In the genomic region with DNA sequence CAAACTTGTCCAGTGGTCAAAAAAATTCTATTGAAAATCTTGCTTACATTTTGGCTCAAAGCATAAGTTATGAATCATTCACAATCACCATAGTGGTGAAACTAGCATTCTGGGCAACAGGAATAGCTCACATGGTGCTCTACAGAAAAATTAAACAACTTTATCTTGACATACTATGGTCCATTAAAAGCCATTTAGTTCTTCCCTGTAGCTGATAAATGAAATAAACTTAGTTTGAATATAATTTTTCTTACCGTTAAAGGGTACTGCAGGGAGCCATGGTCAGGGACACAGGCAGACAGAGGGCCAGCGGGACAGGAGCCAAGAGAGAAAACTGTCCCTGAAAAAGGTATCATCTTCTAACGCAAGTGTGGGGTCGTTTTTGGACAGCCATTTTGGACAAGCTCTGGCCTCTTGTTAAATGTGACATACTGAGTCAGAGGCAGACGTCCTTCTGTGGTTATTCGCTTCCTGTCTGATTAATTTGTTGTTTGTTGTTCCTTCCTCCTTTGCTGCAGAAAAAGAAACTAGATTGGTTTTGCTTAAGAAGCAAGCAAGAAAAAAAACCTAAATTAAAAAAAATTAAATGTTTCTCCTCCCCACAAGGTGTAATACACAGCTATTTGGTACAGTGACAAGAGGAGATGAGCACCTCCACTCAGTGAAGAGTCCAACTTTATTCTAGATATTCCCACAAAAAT, we compare ENCODE assay signal across 1 cellular context.
TF ChIP-seq lines count a peak whose summit lies in the region.

A gene with protein sequence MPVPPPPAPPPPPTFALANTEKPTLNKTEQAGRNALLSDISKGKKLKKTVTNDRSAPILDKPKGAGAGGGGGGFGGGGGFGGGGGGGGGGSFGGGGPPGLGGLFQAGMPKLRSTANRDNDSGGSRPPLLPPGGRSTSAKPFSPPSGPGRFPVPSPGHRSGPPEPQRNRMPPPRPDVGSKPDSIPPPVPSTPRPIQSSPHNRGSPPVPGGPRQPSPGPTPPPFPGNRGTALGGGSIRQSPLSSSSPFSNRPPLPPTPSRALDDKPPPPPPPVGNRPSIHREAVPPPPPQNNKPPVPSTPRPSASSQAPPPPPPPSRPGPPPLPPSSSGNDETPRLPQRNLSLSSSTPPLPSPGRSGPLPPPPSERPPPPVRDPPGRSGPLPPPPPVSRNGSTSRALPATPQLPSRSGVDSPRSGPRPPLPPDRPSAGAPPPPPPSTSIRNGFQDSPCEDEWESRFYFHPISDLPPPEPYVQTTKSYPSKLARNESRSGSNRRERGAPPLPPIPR (minus strand): TSS at position 458 of the 701 bp plus-strand sequence. CDS start 12,231 bp downstream, outside the sequence.

TF ChIP-seq in K562, 482 proteins besides CTCF, POLR2A, EP300 and RAD21 (continued from another document):
- TF ChIP-seq, protein P1, sequence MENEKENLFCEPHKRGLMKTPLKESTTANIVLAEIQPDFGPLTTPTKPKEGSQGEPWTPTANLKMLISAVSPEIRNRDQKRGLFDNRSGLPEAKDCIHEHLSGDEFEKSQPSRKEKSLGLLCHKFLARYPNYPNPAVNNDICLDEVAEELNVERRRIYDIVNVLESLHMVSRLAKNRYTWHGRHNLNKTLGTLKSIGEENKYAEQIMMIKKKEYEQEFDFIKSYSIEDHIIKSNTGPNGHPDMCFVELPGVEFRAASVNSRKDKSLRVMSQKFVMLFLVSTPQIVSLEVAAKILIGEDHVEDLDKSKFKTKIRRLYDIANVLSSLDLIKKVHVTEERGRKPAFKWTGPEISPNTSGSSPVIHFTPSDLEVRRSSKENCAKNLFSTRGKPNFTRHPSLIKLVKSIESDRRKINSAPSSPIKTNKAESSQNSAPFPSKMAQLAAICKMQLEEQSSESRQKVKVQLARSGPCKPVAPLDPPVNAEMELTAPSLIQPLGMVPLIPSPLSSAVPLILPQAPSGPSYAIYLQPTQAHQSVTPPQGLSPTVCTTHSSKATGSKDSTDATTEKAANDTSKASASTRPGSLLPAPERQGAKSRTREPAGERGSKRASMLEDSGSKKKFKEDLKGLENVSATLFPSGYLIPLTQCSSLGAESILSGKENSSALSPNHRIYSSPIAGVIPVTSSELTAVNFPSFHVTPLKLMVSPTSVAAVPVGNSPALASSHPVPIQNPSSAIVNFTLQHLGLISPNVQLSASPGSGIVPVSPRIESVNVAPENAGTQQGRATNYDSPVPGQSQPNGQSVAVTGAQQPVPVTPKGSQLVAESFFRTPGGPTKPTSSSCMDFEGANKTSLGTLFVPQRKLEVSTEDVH (IDR thresholded peaks at IDR 0.05; ENCODE audit: low read depth, partially characterized antibody), result no peak
- TF ChIP-seq MAFK (IDR thresholded peaks at IDR 0.05; ENCODE audit: low read length) (no peak), TAF9B (IDR thresholded peaks at IDR 0.05; ENCODE audit: partially characterized antibody) (no peak), ETV1 (tag; conservative IDR thresholded peaks at IDR 0.05; ENCODE audit: low read depth) (peak; percentile 48; the same call in 1 of the 2 replicates), DMBX1 (CRISPR knock-in tag; IDR thresholded peaks at IDR 0.05; ENCODE audit: borderline replicate concordance) (peak; percentile 66; the same call in 1 of the 2 replicates), PRMT5 (CRISPR knock-in tag; IDR thresholded peaks at IDR 0.05) (no peak), MEIS2 (IDR thresholded peaks at IDR 0.05; ENCODE audit: partially characterized antibody) (no peak), RAD51 (IDR thresholded peaks at IDR 0.05; ENCODE audit: borderline replicate concordance, low read depth) (no peak), BCL6 (CRISPR knock-in tag; IDR thresholded peaks at IDR 0.05) (no peak), SAFB2 (IDR thresholded peaks at IDR 0.05; ENCODE audit: borderline replicate concordance, low read depth, low read length, severe bottlenecking) (no peak), ZC3H8 (IDR thresholded peaks at IDR 0.05) (no peak), ZEB2 (IDR thresholded peaks at IDR 0.05) (no peak), FOSL1 (tag; conservative IDR thresholded peaks at IDR 0.05) (peak; percentile 67), ESRRB (CRISPR knock-in tag; IDR thresholded peaks at IDR 0.05; ENCODE audit: borderline replicate concordance) (no peak), ZNF174 (CRISPR knock-in tag; IDR thresholded peaks at IDR 0.05) (no peak), SIRT6 (IDR thresholded peaks at IDR 0.05; ENCODE audit: low read depth, low read length) (no peak), MTA1 (IDR thresholded peaks at IDR 0.05; ENCODE audit: borderline replicate concordance) (no peak), CCNT2 (IDR thresholded peaks at IDR 0.05; ENCODE audit: borderline replicate concordance, extremely low read depth, insufficient read length, low read depth, low read length) (no peak), GATAD2A (IDR thresholded peaks at IDR 0.05) (no peak), MTF1 (CRISPR knock-in tag; IDR thresholded peaks at IDR 0.05; ENCODE audit: borderline replicate concordance) (no peak), KDM2B (CRISPR knock-in tag; IDR thresholded peaks at IDR 0.05) (no peak), ZNF282 (CRISPR knock-in tag; IDR thresholded peaks at IDR 0.05) (no peak), ZNF121 (CRISPR knock-in tag; conservative IDR thresholded peaks at IDR 0.05) (no peak), NR2C2 (CRISPR knock-in tag; IDR thresholded peaks at IDR 0.05) (no peak), NR2C2 (tag; IDR thresholded peaks at IDR 0.05) (0 out of 2 replicates have a peak, but pooled peaks have one; percentile 45), MEF2A (IDR thresholded peaks at IDR 0.05; ENCODE audit: control insufficient read depth, low read depth, low read length) (no peak), TRIM24 (IDR thresholded peaks at IDR 0.05) (no peak), ZC3H4 (CRISPR knock-in tag; IDR thresholded peaks at IDR 0.05; ENCODE audit: borderline replicate concordance) (no peak), ETV5 (CRISPR knock-in tag; IDR thresholded peaks at IDR 0.05; ENCODE audit: low read depth) (0 out of 2 replicates have a peak, but pooled peaks have one; percentile 49), HIVEP1 (CRISPR knock-in tag; IDR thresholded peaks at IDR 0.05) (no peak), TBP (optimal IDR thresholded peaks at IDR 0.05; ENCODE audit: low read depth, low read length) (no peak), SMC3 (conservative IDR thresholded peaks at IDR 0.05; ENCODE audit: insufficient read depth, low read depth, low read length) (no peak), ZNF444 (CRISPR knock-in tag; IDR thresholded peaks at IDR 0.05) (no peak), MCM2 (IDR thresholded peaks at IDR 0.05; ENCODE audit: low read depth) (no peak), RBM22 (IDR thresholded peaks at IDR 0.05; ENCODE audit: low read depth, low read length, poor library complexity, severe bottlenecking) (no peak), RBFOX2 (IDR thresholded peaks at IDR 0.05; ENCODE audit: low read depth, low read length) (no peak), BRD4 (IDR thresholded peaks at IDR 0.05) (peak; percentile 75; the same call in 1 of the 2 replicates), HCFC1 (IDR thresholded peaks at IDR 0.05; ENCODE audit: low read depth, low read length) (no peak), GABPA (tag; conservative IDR thresholded peaks at IDR 0.05; ENCODE audit: low read depth) (peak; percentile 37), NCOA2 (IDR thresholded peaks at IDR 0.05; ENCODE audit: partially characterized antibody in 2 of 2) (no peak), TGIF2 (CRISPR knock-in tag; IDR thresholded peaks at IDR 0.05) (no peak), LCOR (CRISPR knock-in tag; IDR thresholded peaks at IDR 0.05) (no peak)
- TF ChIP-seq, protein P2, sequence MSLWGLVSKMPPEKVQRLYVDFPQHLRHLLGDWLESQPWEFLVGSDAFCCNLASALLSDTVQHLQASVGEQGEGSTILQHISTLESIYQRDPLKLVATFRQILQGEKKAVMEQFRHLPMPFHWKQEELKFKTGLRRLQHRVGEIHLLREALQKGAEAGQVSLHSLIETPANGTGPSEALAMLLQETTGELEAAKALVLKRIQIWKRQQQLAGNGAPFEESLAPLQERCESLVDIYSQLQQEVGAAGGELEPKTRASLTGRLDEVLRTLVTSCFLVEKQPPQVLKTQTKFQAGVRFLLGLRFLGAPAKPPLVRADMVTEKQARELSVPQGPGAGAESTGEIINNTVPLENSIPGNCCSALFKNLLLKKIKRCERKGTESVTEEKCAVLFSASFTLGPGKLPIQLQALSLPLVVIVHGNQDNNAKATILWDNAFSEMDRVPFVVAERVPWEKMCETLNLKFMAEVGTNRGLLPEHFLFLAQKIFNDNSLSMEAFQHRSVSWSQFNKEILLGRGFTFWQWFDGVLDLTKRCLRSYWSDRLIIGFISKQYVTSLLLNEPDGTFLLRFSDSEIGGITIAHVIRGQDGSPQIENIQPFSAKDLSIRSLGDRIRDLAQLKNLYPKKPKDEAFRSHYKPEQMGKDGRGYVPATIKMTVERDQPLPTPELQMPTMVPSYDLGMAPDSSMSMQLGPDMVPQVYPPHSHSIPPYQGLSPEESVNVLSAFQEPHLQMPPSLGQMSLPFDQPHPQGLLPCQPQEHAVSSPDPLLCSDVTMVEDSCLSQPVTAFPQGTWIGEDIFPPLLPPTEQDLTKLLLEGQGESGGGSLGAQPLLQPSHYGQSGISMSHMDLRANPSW (CRISPR knock-in tag; IDR thresholded peaks at IDR 0.05), result no peak
- TF ChIP-seq, protein P3, sequence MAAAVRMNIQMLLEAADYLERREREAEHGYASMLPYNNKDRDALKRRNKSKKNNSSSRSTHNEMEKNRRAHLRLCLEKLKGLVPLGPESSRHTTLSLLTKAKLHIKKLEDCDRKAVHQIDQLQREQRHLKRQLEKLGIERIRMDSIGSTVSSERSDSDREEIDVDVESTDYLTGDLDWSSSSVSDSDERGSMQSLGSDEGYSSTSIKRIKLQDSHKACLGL (CRISPR knock-in tag; IDR thresholded peaks at IDR 0.05; ENCODE audit: borderline replicate concordance, poor library complexity, severe bottlenecking), result no peak
- TF ChIP-seq, protein P4, sequence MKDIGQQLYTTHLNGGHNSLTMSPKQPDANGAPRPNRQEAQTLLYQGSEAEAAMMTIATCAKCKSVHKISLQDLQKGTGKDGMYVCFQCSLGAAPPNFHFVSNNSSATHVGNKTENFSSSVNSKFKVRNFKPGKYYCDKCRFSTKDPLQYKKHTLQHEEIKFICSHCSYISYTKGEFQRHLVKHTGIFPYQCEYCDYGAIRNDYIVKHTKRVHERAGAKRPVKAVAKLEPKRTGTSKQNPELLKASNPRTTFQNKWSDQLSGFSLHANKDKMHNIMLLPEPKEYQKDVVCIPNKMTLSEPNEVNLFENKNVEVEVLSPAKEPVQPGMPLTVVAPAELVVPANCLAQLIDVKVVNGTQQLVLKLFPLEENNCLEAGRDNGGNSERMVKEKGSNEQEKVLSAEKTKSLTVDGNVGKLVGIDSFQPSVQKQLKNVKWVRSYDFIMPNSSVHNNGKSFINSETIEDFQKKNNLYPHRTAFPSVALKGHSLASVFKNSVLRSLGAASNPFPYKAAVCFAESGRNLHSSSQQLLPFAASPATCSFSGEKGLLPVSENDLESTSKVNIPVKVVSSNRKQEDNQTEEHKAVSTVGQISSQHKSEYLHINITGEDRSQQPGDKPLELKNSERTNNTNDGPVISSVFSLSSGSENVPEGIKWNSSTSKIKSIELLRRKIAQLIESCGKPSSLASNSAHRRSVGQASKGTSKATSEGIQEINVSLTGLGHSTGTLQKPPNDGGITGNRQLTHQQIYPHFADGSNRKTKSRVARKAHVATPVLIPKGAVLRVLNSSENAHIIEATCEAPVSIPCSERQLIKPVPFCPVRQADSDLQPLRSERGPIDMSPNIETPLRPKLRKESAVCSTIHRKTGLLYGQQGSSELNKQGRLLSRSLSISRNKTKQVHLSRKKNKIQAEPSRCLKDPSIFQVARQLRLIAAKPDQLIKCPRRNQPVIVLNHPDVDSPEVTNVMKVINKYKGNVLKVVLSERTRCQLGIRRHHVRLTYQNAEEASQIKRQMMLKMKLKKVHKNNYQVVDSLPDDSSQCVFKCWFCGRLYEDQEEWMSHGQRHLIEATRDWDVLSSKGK (CRISPR knock-in tag; IDR thresholded peaks at IDR 0.05), result no peak
- TF ChIP-seq, protein P5, sequence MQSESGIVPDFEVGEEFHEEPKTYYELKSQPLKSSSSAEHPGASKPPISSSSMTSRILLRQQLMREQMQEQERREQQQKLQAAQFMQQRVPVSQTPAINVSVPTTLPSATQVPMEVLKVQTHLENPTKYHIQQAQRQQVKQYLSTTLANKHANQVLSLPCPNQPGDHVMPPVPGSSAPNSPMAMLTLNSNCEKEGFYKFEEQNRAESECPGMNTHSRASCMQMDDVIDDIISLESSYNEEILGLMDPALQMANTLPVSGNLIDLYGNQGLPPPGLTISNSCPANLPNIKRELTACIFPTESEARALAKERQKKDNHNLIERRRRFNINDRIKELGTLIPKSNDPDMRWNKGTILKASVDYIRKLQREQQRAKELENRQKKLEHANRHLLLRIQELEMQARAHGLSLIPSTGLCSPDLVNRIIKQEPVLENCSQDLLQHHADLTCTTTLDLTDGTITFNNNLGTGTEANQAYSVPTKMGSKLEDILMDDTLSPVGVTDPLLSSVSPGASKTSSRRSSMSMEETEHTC (IDR thresholded peaks at IDR 0.05), result no peak
- TF ChIP-seq, protein P6, sequence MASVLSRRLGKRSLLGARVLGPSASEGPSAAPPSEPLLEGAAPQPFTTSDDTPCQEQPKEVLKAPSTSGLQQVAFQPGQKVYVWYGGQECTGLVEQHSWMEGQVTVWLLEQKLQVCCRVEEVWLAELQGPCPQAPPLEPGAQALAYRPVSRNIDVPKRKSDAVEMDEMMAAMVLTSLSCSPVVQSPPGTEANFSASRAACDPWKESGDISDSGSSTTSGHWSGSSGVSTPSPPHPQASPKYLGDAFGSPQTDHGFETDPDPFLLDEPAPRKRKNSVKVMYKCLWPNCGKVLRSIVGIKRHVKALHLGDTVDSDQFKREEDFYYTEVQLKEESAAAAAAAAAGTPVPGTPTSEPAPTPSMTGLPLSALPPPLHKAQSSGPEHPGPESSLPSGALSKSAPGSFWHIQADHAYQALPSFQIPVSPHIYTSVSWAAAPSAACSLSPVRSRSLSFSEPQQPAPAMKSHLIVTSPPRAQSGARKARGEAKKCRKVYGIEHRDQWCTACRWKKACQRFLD (CRISPR knock-in tag; IDR thresholded peaks at IDR 0.05), result peak; percentile 84
- TF ChIP-seq, protein P7, sequence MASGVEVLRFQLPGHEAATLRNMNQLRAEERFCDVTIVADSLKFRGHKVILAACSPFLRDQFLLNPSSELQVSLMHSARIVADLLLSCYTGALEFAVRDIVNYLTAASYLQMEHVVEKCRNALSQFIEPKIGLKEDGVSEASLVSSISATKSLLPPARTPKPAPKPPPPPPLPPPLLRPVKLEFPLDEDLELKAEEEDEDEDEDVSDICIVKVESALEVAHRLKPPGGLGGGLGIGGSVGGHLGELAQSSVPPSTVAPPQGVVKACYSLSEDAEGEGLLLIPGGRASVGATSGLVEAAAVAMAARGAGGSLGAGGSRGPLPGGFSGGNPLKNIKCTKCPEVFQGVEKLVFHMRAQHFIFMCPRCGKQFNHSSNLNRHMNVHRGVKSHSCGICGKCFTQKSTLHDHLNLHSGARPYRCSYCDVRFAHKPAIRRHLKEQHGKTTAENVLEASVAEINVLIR (CRISPR knock-in tag; IDR thresholded peaks at IDR 0.05), result 0 out of 2 replicates have a peak, but pooled peaks have one; percentile 14
- TF ChIP-seq, protein P8, sequence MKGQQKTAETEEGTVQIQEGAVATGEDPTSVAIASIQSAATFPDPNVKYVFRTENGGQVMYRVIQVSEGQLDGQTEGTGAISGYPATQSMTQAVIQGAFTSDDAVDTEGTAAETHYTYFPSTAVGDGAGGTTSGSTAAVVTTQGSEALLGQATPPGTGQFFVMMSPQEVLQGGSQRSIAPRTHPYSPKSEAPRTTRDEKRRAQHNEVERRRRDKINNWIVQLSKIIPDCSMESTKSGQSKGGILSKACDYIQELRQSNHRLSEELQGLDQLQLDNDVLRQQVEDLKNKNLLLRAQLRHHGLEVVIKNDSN (CRISPR knock-in tag; IDR thresholded peaks at IDR 0.05), result no peak
